21 cellular contexts compared by ENCODE assay signal in the genomic region with DNA sequence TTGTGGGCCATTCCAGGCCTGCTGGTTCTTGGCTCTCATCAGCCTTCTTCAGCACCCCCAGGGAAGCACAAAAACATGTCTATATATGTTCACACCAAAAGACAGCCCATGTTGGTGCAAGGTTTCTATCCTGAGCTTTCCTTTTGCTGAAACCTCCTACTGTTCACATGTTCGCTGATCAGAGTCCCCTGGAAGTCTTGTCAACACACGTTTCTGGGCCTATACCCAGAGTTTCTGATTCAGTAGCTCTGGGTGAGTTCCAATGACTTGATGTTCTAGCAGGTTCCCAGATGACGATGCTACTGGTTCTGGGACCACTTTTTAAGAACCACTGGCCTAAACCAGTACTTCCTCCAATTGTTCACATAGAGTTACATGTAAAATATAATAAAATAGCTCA. TPM values are rescaled to one million over a fixed set of nuclear protein-coding genes. Genes with fewer than 3 reads are reported as not detected.
DNase-seq lines count a peak whose midpoint lies in the region; ATAC-seq, FAIRE-seq and TF ChIP-seq lines count a peak whose summit lies in the region.
"Had no signal": no experiment of that assay in that cellular context is flagged by ENCODE, and none has a peak within 500 bp of the region (broad histone marks: within the 10 kb centered on the region; RNA-seq: fewer than 3 reads in every experiment).

No MANE protein-coding gene starts in this region.

- peaks cover 6% of the 10 kb centered on the region for H3K4me1 Mint-ChIP-seq in Caco-2 (ENCODE audit: low read depth, unreplicated experiment)

- TF ChIP-seq CTCF in Caco-2 (IDR thresholded peaks at IDR 0.05; ENCODE audit: insufficient read depth in 1 of 2, low read depth in 1 of 2, low read length in 1 of 2, severe bottlenecking in 1 of 2, unreplicated experiment in 1 of 2) (no peak), keratinocyte (optimal IDR thresholded peaks at IDR 0.05 in 1 of 3, IDR thresholded peaks at IDR 0.05 in 1 of 3, conservative IDR thresholded peaks at IDR 0.05 in 1 of 3; ENCODE audit: extremely low read depth in 1 of 3, insufficient read depth in 2 of 3, low read length in 3 of 3) (no peak), thoracic aorta (IDR thresholded peaks at IDR 0.05) (no peak), prostate gland (IDR thresholded peaks at IDR 0.05) (no peak)

- dilution Hi-C loops in keratinocyte (cut with MboI; ENCODE audit: extremely low pct_ligation_motif_present, low sequenced_read_pairs), result no loop called here

- FAIRE-seq in keratinocyte (lab: Jason Lieb, UNC), result peak; percentile 83
- FAIRE-seq in urothelium cell line (lab: Jason Lieb, UNC), result no peak
- FAIRE-seq: A549, H54 had no signal

- CTCF ChIA-PET in Caco-2 (lab: Charles Lee), result interaction anchor here (1.5 kb wide), 1 partner anchor 480 kb away, joined by 4 read pairs; no protein-coding TSS in a partner anchor

- H3K4me3 Mint-ChIP-seq in Caco-2 (ENCODE audit: unreplicated experiment), result no peak overlapping the region

- TF ChIP-seq POLR2A in prostate gland (IDR thresholded peaks at IDR 0.05), result no peak

- no peaks in the 10 kb centered on the region for H3K36me3 Mint-ChIP-seq in Caco-2 (ENCODE audit: insufficient read depth, unreplicated experiment)

- peak overlapping the region; percentile 65 for H3K27ac ChIP-seq in keratinocyte (ENCODE audit: control insufficient read depth, insufficient read depth, low read length)
- peak overlapping the region in 1 of 2 donors; percentile 47 for H3K27ac ChIP-seq in thoracic aorta
- H3K27ac ChIP-seq in prostate gland, result no peak overlapping the region

- H3K9me3 ChIP-seq in Caco-2 (no peaks in the 10 kb centered on the region), keratinocyte (ENCODE audit: control insufficient read depth, low read depth, low read length) (no peaks in the 10 kb centered on the region), thoracic aorta (no peaks in the 10 kb centered on the region), prostate gland (no peaks in the 10 kb centered on the region)
- H3K9me3 ChIP-seq: A549, BE2C had no signal

- peaks cover 2% of the 10 kb centered on the region for H3K9me1 ChIP-seq in keratinocyte (ENCODE audit: control insufficient read depth, extremely low read depth, insufficient read depth, low read length)

- POLR2A ChIA-PET in Caco-2 (lab: Charles Lee), result no interaction called here

- intact Hi-C loops in Caco-2 (cut with micrococcal nuclease; ENCODE audit: unreplicated experiment), result loop anchor here (2.0 to 5.0 kb wide), 3 partner anchors 29 to 752 kb away; no protein-coding TSS in a partner anchor
- intact Hi-C loops in prostate gland (cut with DNase I), result loop anchor here (10.0 kb wide), 1 partner anchor 475 kb away; no protein-coding TSS in a partner anchor

- no peaks in the 10 kb centered on the region for H3K9me3 Mint-ChIP-seq in Caco-2 (ENCODE audit: unreplicated experiment)

- H3K9ac ChIP-seq in keratinocyte (ENCODE audit: control insufficient read depth, extremely low read depth, insufficient read depth, low read length), result no peak overlapping the region

- DNase-seq in Caco-2 (no peak), dermis blood vessel endothelial cell (peak; percentile 40), keratinocyte (ENCODE audit: low read depth, low spot score) (no peak), thoracic aorta (ENCODE audit: low spot score) (no peak), urothelium cell line (ENCODE audit: low spot score) (no peak), prostate gland (ENCODE audit: low spot score) (no peak)
- DNase-seq: BE2C, EL, GF-D8, Kasumi-1, NCI-H1417, NCI-H1694 treated with DMSO at 0.1 percent for 48 hours, NCI-H2081 treated with DMSO at 0.1 percent for 48 hours, NCI-H446, NCI-H526 treated with DMSO at 0.1 percent for 48 hours, OCI-M1 had no signal

- no peak overlapping the region for H3K4me2 ChIP-seq in keratinocyte (ENCODE audit: control insufficient read depth, extremely low read depth, insufficient read depth, low read depth, low read length)
- H3K4me2 ChIP-seq: A549 had no signal

- H2AFZ ChIP-seq in keratinocyte (ENCODE audit: control insufficient read depth, low read length), result peak overlapping the region; percentile 4

- no peaks in the 10 kb centered on the region for H3K79me2 ChIP-seq in keratinocyte (ENCODE audit: control insufficient read depth, insufficient read depth, low read length)

- ATAC-seq in thoracic aorta (ENCODE audit: insufficient number of reproducible peaks, low FRiP score, low read depth) (peak; percentile 64), GM19467 (IDR thresholded peaks at IDR 0.05; ENCODE audit: unreplicated experiment) (no peak)
- ATAC-seq: Right ventricle myocardium inferior had no signal

- BruUV-seq in Caco-2 (replicated peaks; lab: Mats Ljungman, UMichigan), result no TSS peak

- H3K36me3 ChIP-seq in Caco-2 (ENCODE audit: control insufficient read depth, insufficient read depth, low read length) (no peaks in the 10 kb centered on the region), keratinocyte (ENCODE audit: control insufficient read depth in 2 of 2, extremely low read depth in 1 of 2, insufficient read depth in 2 of 2, low read length in 2 of 2) (no peaks in the 10 kb centered on the region), thoracic aorta (no peaks in the 10 kb centered on the region), prostate gland (no peaks in the 10 kb centered on the region)
- H3K36me3 ChIP-seq: BE2C had no signal

- no peaks in the 10 kb centered on the region for H3K27me3 Mint-ChIP-seq in Caco-2 (ENCODE audit: insufficient read depth, unreplicated experiment)

- H3K27me3 ChIP-seq in Caco-2 (replicated peaks; ENCODE audit: control insufficient read depth, insufficient read depth, low read length), result no peaks in the 10 kb centered on the region
- no peaks in the 10 kb centered on the region for H3K27me3 ChIP-seq in keratinocyte (ENCODE audit: control insufficient read depth, extremely low read depth, insufficient read depth, low read length)
- no peaks in the 10 kb centered on the region for H3K27me3 ChIP-seq in thoracic aorta (replicated peaks; ENCODE audit: insufficient read depth)
- no peaks in the 10 kb centered on the region for H3K27me3 ChIP-seq in prostate gland (replicated peaks; ENCODE audit: insufficient read depth)
- H3K27me3 ChIP-seq: BE2C had no signal

- H3K4me3 ChIP-seq in Caco-2 (ENCODE audit: low read depth, low read length) (no peak overlapping the region), keratinocyte (ENCODE audit: control insufficient read depth in 2 of 3, extremely low read depth in 1 of 3, insufficient read depth in 2 of 3, low read depth in 1 of 3, low read length in 3 of 3) (no peak overlapping the region), thoracic aorta (no peak overlapping the region), prostate gland (no peak overlapping the region)
- H3K4me3 ChIP-seq: A549 had no signal

- H3K4me1 ChIP-seq in Caco-2, result no peaks in the 10 kb centered on the region
- H3K4me1 ChIP-seq in keratinocyte (ENCODE audit: control insufficient read depth, extremely low read depth, insufficient read depth, low read length), result peaks cover 25% of the 10 kb centered on the region
- peaks cover 2 to 5% of the 10 kb centered on the region in 2 donors for H3K4me1 ChIP-seq in thoracic aorta (ENCODE audit: control insufficient read depth in 1 of 2, low read depth in 2 of 2)
- H3K4me1 ChIP-seq in prostate gland (replicated peaks), result no peaks in the 10 kb centered on the region
- H3K4me1 ChIP-seq: BE2C had no signal

- 31% methylated on average over 3 of the region's 3 CpGs for WGBS in prostate gland

- H3K27ac Mint-ChIP-seq in Caco-2 (ENCODE audit: unreplicated experiment), result peak overlapping the region; percentile 39

- no peaks in the 10 kb centered on the region for H4K20me1 ChIP-seq in keratinocyte (ENCODE audit: control insufficient read depth, extremely low read depth, insufficient read depth, low read length)

RNA-seq across cellular contexts. Expression of a gene that starts 46.0 kb away (rescaled TPM):
- not detected in 2 replicates for total RNA-seq in Caco-2 (2022)
- total RNA-seq in dermis blood vessel endothelial cell, result under 0.01 TPM in 1 of 2 replicates, not detected in the other
- not detected in 3 replicates for polyA plus RNA-seq in keratinocyte
- polyA plus RNA-seq in keratinocyte (2011; ENCODE audit: low read depth), result not detected
- not detected in 2 replicates for polyA plus RNA-seq in keratinocyte (2011; cell fraction: cytosol; rRNA removed)
- polyA plus RNA-seq in keratinocyte (2011; cell fraction: nucleus; rRNA removed), result not detected in 2 replicates
- not detected in 2 replicates for polyA plus RNA-seq in keratinocyte (2012; ENCODE audit: low replicate concordance)
- polyA minus RNA-seq in keratinocyte, result not detected in 3 replicates
- not detected for polyA minus RNA-seq in keratinocyte (2011; cell fraction: cytosol; rRNA and poly(A)+ RNA removed)
- not detected in 2 replicates for polyA minus RNA-seq in keratinocyte (2011; cell fraction: nucleus; rRNA and poly(A)+ RNA removed)
- total RNA-seq in thoracic aorta, result 10 to 100 TPM in 1 of 2 donors, 1 to 10 TPM in 1; 3.2 to 10.7 TPM
- not detected for total RNA-seq in prostate gland
- total RNA-seq: MCF 10A had no signal
